ENCODE assay signal across 2 cellular contexts in genomic region chr11:9571766-9572120, GRCh38.
TF ChIP-seq lines count a peak whose summit lies in the region.

No MANE protein-coding gene starts in this region.

TF ChIP-seq in SK-N-SH, 30 proteins besides CTCF, POLR2A, EP300 and RAD21 (continued from another document):
- TF ChIP-seq USF2 (IDR thresholded peaks at IDR 0.05; ENCODE audit: borderline replicate concordance, low read depth, low read length) (no peak), MAX (IDR thresholded peaks at IDR 0.05; ENCODE audit: low read depth) (no peak), FOXM1 (IDR thresholded peaks at IDR 0.05; ENCODE audit: low read depth) (no peak), MEF2A (IDR thresholded peaks at IDR 0.05; ENCODE audit: borderline replicate concordance, low read depth) (no peak), IRF3 (IDR thresholded peaks at IDR 0.05; ENCODE audit: low read depth, low read length) (no peak), RFX5 (IDR thresholded peaks at IDR 0.05; ENCODE audit: low read length) (no peak), GABPA (IDR thresholded peaks at IDR 0.05; ENCODE audit: low read depth) (no peak), MXI1 (IDR thresholded peaks at IDR 0.05; ENCODE audit: low read depth, low read length) (no peak), PBX3 (IDR thresholded peaks at IDR 0.05) (no peak), SMC3 (IDR thresholded peaks at IDR 0.05; ENCODE audit: low read depth, low read length) (no peak), NFIC (IDR thresholded peaks at IDR 0.05; ENCODE audit: borderline replicate concordance) (no peak), TAF1 (IDR thresholded peaks at IDR 0.05; ENCODE audit: borderline replicate concordance, low read depth, low read length) (no peak), RCOR1 (IDR thresholded peaks at IDR 0.05; ENCODE audit: low read length) (no peak), NRF1 (IDR thresholded peaks at IDR 0.05; ENCODE audit: low read depth, low read length) (no peak)

TF ChIP-seq in SK-N-SH treated with all-trans-retinoic acid at 6 μM for 48 hours, 23 proteins besides CTCF, POLR2A, EP300 and RAD21 (continued from another document):
- no peak for TF ChIP-seq TSHZ2 (CRISPR knock-in tag; IDR thresholded peaks at IDR 0.05)
